Comparison of ENCODE assay signal across 13 cellular contexts in genomic region chr3:32304510-32304909, GRCh38.
DNase-seq lines count a peak whose midpoint lies in the region; ATAC-seq and TF ChIP-seq lines count a peak whose summit lies in the region.
"Had no signal": no experiment of that assay in that cellular context is flagged by ENCODE, and none has a peak within 500 bp of the region (broad histone marks: within the 10 kb centered on the region; RNA-seq: fewer than 3 reads in every experiment).

No MANE protein-coding gene starts in this region.

- no peaks in the 10 kb centered on the region for H3K27me3 ChIP-seq in CD4-positive, CD25-positive, alpha-beta regulatory T cell (ENCODE audit: control insufficient read depth, insufficient read depth, low read length)
- H3K27me3 ChIP-seq in sigmoid colon = no peaks in the 10 kb centered on the region
- H3K27me3 ChIP-seq: SJSA1 had no signal

- TF ChIP-seq EP300 in sigmoid colon (IDR thresholded peaks at IDR 0.05) = no peak

- WGBS in sigmoid colon, 2 donors = 24 to 63% methylated on average over 1 of the region's 1 CpG

- peaks cover 36% of the 10 kb centered on the region for H3K4me1 ChIP-seq in CD4-positive, CD25-positive, alpha-beta regulatory T cell (ENCODE audit: control insufficient read depth, insufficient read depth, low read length, poor library complexity, severe bottlenecking)
- H3K4me1 ChIP-seq in sigmoid colon = no peaks in the 10 kb centered on the region
- H3K4me1 ChIP-seq: SJSA1 had no signal

- no peaks in the 10 kb centered on the region for H3K9me3 ChIP-seq in CD4-positive, CD25-positive, alpha-beta regulatory T cell (ENCODE audit: control insufficient read depth in 2 of 2, low read length in 2 of 2)
- H3K9me3 ChIP-seq in sigmoid colon = no peaks in the 10 kb centered on the region
- H3K9me3 ChIP-seq: SJSA1 had no signal

- no peak for ATAC-seq in CD4-positive, CD25-positive, alpha-beta regulatory T cell (ENCODE audit: low read depth in 2 of 2)
- ATAC-seq in HG03520 (IDR thresholded peaks at IDR 0.05; ENCODE audit: unreplicated experiment) = no peak
- ATAC-seq: activated T-cell treated with anti-CD3 and anti-CD28 coated beads, Interleukin-2, amount 50 U/mL, for 4 hours had no signal

- no peaks in the 10 kb centered on the region for H3K36me3 ChIP-seq in CD4-positive, CD25-positive, alpha-beta regulatory T cell (ENCODE audit: control insufficient read depth, insufficient read depth, low read length)
- no peaks in the 10 kb centered on the region for H3K36me3 ChIP-seq in sigmoid colon
- H3K36me3 ChIP-seq: SJSA1 had no signal

- no peaks in the 10 kb centered on the region for H3K27me3 Mint-ChIP-seq in CD4-positive, CD25-positive, alpha-beta regulatory T cell
- no peaks in the 10 kb centered on the region for H3K27me3 Mint-ChIP-seq in mesothelial cell of epicardium (ENCODE audit: low read depth)
- H3K27me3 Mint-ChIP-seq: activated B cell treated with CpG ODN at 0.5 μM for 24 hours had no signal

- intact Hi-C loops in sigmoid colon (cut with DNase I) = no loop called here

- peaks cover 20 to 60% (median 46%) of the 10 kb centered on the region in 4 donors for H3K4me1 Mint-ChIP-seq in CD4-positive, CD25-positive, alpha-beta regulatory T cell
- H3K4me1 Mint-ChIP-seq in mesothelial cell of epicardium = peaks cover 35% of the 10 kb centered on the region

- no peak overlapping the region for H3K4me3 Mint-ChIP-seq in CD4-positive, CD25-positive, alpha-beta regulatory T cell
- H3K4me3 Mint-ChIP-seq in mesothelial cell of epicardium = no peak overlapping the region
- H3K4me3 Mint-ChIP-seq: activated B cell treated with CpG ODN at 0.5 μM for 24 hours; activated T-cell treated with anti-CD3 and anti-CD28 coated beads, Interleukin-2, amount 50 U/mL, for 4 hours had no signal

- H3K27ac Mint-ChIP-seq in CD4-positive, CD25-positive, alpha-beta regulatory T cell = peak overlapping the region; percentile 49 to 99 (median 93)
- H3K27ac Mint-ChIP-seq in mesothelial cell of epicardium = peak overlapping the region; percentile 72
- H3K27ac Mint-ChIP-seq: activated B cell treated with CpG ODN at 0.5 μM for 24 hours had no signal

- no peak overlapping the region for H3K4me3 ChIP-seq in CD4-positive, CD25-positive, alpha-beta regulatory T cell (ENCODE audit: low read depth, low read length)
- H3K4me3 ChIP-seq in sigmoid colon = no peak overlapping the region
- H3K4me3 ChIP-seq: SJSA1 had no signal

- H3K27ac ChIP-seq in CD4-positive, CD25-positive, alpha-beta regulatory T cell (ENCODE audit: insufficient read depth, low read length, poor library complexity, severe bottlenecking) = no peak overlapping the region
- no peak overlapping the region for H3K27ac ChIP-seq in sigmoid colon
- H3K27ac ChIP-seq: SJSA1 had no signal

- TF ChIP-seq CTCF in mesothelial cell of epicardium (IDR thresholded peaks at IDR 0.05; ENCODE audit: unreplicated experiment) = no peak
- TF ChIP-seq CTCF in sigmoid colon (IDR thresholded peaks at IDR 0.05) = no peak

- H3K36me3 Mint-ChIP-seq in CD4-positive, CD25-positive, alpha-beta regulatory T cell = peaks cover 8% of the 10 kb centered on the region
- H3K36me3 Mint-ChIP-seq in mesothelial cell of epicardium = no peaks in the 10 kb centered on the region

- no peak for DNase-seq in CD4-positive, CD25-positive, alpha-beta regulatory T cell
- DNase-seq in HuH-7.5 (ENCODE audit: low spot score) (peak; percentile 30), SHP77 treated with DMSO at 0.1 percent for 48 hours (lab: John Stamatoyannopoulos, UW) (peak; percentile 91), mesothelial cell of epicardium (ENCODE audit: low spot score in 2 of 2, unreplicated experiment in 2 of 2) (no peak), OCI-M1 (lab: John Stamatoyannopoulos, UW) (no peak), sigmoid colon (no peak)
- DNase-seq: activated B cell treated with CpG ODN at 0.5 μM for 24 hours; activated T-cell treated with anti-CD3 and anti-CD28 coated beads, Interleukin-2, amount 50 U/mL, for 4 hours; foreskin melanocyte; HCEC 1CT; NCI-H1048 had no signal

- TF ChIP-seq POLR2A in sigmoid colon (IDR thresholded peaks at IDR 0.05) = no peak

- peaks cover 0 to 2% (median 0%) of the 10 kb centered on the region in 7 donors for H3K9me3 Mint-ChIP-seq in CD4-positive, CD25-positive, alpha-beta regulatory T cell
- peaks cover 3% of the 10 kb centered on the region for H3K9me3 Mint-ChIP-seq in mesothelial cell of epicardium
- H3K9me3 Mint-ChIP-seq: activated B cell treated with CpG ODN at 0.5 μM for 24 hours; activated T-cell treated with anti-CD3 and anti-CD28 coated beads, Interleukin-2, amount 50 U/mL, for 4 hours had no signal

Comparison
In these comparisons a context has a peak if more than half of its experiments do, and no peak if none do; other contexts are left out.
1. DNase-seq: peak in HuH-7.5 (single experiment) and SHP77 treated with DMSO at 0.1 percent for 48 hours (single experiment); none in CD4-positive, CD25-positive, alpha-beta regulatory T cell (0 of 3), mesothelial cell of epicardium (0 of 2), OCI-M1 (single experiment) and sigmoid colon (single experiment).